ENCODE assay signal across 11 cellular contexts in genomic region chr3:134527037-134527436, GRCh38. TPM values are rescaled to one million over a fixed set of nuclear protein-coding genes. Genes with fewer than 3 reads are reported as not detected.
DNase-seq lines count a peak whose midpoint lies in the region; ATAC-seq, FAIRE-seq and TF ChIP-seq lines count a peak whose summit lies in the region.
"Had no signal": no experiment of that assay in that cellular context is flagged by ENCODE, and none has a peak within 500 bp of the region (broad histone marks: within the 10 kb centered on the region; RNA-seq: fewer than 3 reads in every experiment).

No MANE protein-coding gene starts in this region.

- CTCF ChIA-PET in HCT116 (lab: Charles Lee) (no interaction called here), HepG2 (lab: Yijun Ruan, JAX; ENCODE audit: low intra/inter-chr PET ratio, low total read pairs) (no interaction called here)

- WGBS in HepG2 (ENCODE audit: low lambda C conversion rate): 90% methylated on average over 2 of the region's 4 CpGs

- H3K27me3 ChIP-seq in HCT116 (ENCODE audit: insufficient read depth, low read length) (no peaks in the 10 kb centered on the region), astrocyte (ENCODE audit: insufficient read depth, low read length) (no peaks in the 10 kb centered on the region), HepG2 (ENCODE audit: control insufficient read depth in 1 of 2, insufficient read depth in 2 of 2, low read length in 2 of 2) (no peaks in the 10 kb centered on the region)

- POLR2A ChIA-PET in HCT116 (lab: Charles Lee) (no interaction called here), HepG2 (lab: Yijun Ruan, JAX) (no interaction called here)

- ATAC-seq in HCT116: peak; percentile 98
- ATAC-seq in HepG2: peak; percentile 96
- ATAC-seq in HG03521 (IDR thresholded peaks at IDR 0.05; ENCODE audit: unreplicated experiment): no peak
- ATAC-seq in GM21723 (IDR thresholded peaks at IDR 0.05; ENCODE audit: unreplicated experiment): no peak

- H3K27ac ChIP-seq in HCT116 (ENCODE audit: low read depth, low read length) (no peak overlapping the region), astrocyte (ENCODE audit: low read depth, low read length) (no peak overlapping the region), HepG2 (ENCODE audit: extremely low read length, insufficient read depth, low read length) (no peak overlapping the region)

- H3K27me3 Mint-ChIP-seq in astrocyte (ENCODE audit: low read depth, unreplicated experiment): no peaks in the 10 kb centered on the region

- H3K4me1 Mint-ChIP-seq in astrocyte (ENCODE audit: low read depth, unreplicated experiment): peaks cover 5% of the 10 kb centered on the region

- H3K9me3 ChIP-seq in HCT116 (ENCODE audit: control insufficient read depth in 1 of 2, insufficient read depth in 1 of 2, low read depth in 1 of 2, low read length in 2 of 2): no peaks in the 10 kb centered on the region
- no peaks in the 10 kb centered on the region for H3K9me3 ChIP-seq in astrocyte (ENCODE audit: insufficient read depth, low read depth, low read length)
- H3K9me3 ChIP-seq in HepG2 (ENCODE audit: low read length): peaks cover 36% of the 10 kb centered on the region

- BruUV-seq in HCT116 (replicated peaks; lab: Mats Ljungman, UMichigan) (no TSS peak), HepG2 (replicated peaks; lab: Mats Ljungman, UMichigan) (no TSS peak)

- no peaks in the 10 kb centered on the region; the same call in 1 of the 2 replicates for H3K79me2 ChIP-seq in HCT116 (ENCODE audit: insufficient read depth, low read length)
- peaks cover 16% of the 10 kb centered on the region for H3K79me2 ChIP-seq in astrocyte (ENCODE audit: insufficient read depth, low read length)
- H3K79me2 ChIP-seq in HepG2 (ENCODE audit: insufficient read depth, low read length): peaks cover 3% of the 10 kb centered on the region

- no peaks in the 10 kb centered on the region for H3K9me2 ChIP-seq in HCT116 (ENCODE audit: insufficient read depth)

- intact Hi-C loops in HCT116 (cut with micrococcal nuclease) (no loop called here), HepG2 (cut with micrococcal nuclease; ENCODE audit: unreplicated experiment) (no loop called here)

- DNase-seq in D721Med (ENCODE audit: insufficient read length, low spot score) (no peak), HCT116 (ENCODE audit: low read depth, low spot score) (no peak), astrocyte (ENCODE audit: low read depth) (no peak), HepG2 (ENCODE audit: low spot score) (peak; percentile 16), kidney glomerular epithelial cell (lab: John Stamatoyannopoulos, UW) (no peak), NCI-H1105 treated with DMSO at 0.1 percent for 48 hours (lab: John Stamatoyannopoulos, UW) (no peak)
- DNase-seq: activated CD4-positive, CD25-positive, alpha-beta regulatory T cell treated with anti-CD3 and anti-CD28 coated beads, Interleukin-2, amount 50 U/mL, for 72 hours; NCI-H446 had no signal

- TF ChIP-seq CTCF in D721Med (IDR thresholded peaks at IDR 0.05; ENCODE audit: insufficient read depth, missing control alignments) (peak; percentile 13), HCT116 (IDR thresholded peaks at IDR 0.05 in 2 of 3, conservative IDR thresholded peaks at IDR 0.05 in 1 of 3; ENCODE audit: borderline replicate concordance in 1 of 3, insufficient read depth in 1 of 3, low read depth in 2 of 3, low read length in 2 of 3) (peak in 2 of 3 experiments; percentile 70 to 77; a peak in 4 of 6 replicates), astrocyte (IDR thresholded peaks at IDR 0.05; ENCODE audit: insufficient read depth, low read depth, low read length) (peak; percentile 13), HepG2 (CRISPR knock-in tag; IDR thresholded peaks at IDR 0.05) (peak; percentile 67)

- no peak overlapping the region for H2AFZ ChIP-seq in HCT116 (ENCODE audit: low read depth, low read length, poor library complexity, severe bottlenecking)
- H2AFZ ChIP-seq in astrocyte (ENCODE audit: low read depth, low read length): no peak overlapping the region
- H2AFZ ChIP-seq in HepG2 (ENCODE audit: low read length): no peak overlapping the region

- TF ChIP-seq RAD21 in HCT116 (IDR thresholded peaks at IDR 0.05; ENCODE audit: low read depth) (peak; percentile 26), HepG2 (CRISPR knock-in tag; IDR thresholded peaks at IDR 0.05) (no peak)

- in situ Hi-C loops in HepG2 (cut with HindIII; ENCODE audit: extremely low pct_ligation_motif_present, low pct_unique_long_range_greater_than_20kb): no loop called here

- no peak overlapping the region for H3K27ac Mint-ChIP-seq in astrocyte (ENCODE audit: unreplicated experiment)

- H3K4me2 ChIP-seq in HCT116 (ENCODE audit: low read length) (no peak overlapping the region), astrocyte (ENCODE audit: low read length) (no peak overlapping the region), HepG2 (ENCODE audit: low read depth, low read length) (no peak overlapping the region)

- RAD21 ChIA-PET in HCT116 (lab: Charles Lee; ENCODE audit: low non-redundant PET in 1 of 2, low total read pairs in 2 of 2, uncharacterized antibody in 2 of 2, unreplicated experiment in 2 of 2): no interaction called here

- H3K36me3 ChIP-seq in HCT116 (ENCODE audit: control insufficient read depth in 1 of 2, insufficient read depth in 2 of 2, low read length in 2 of 2): no peaks in the 10 kb centered on the region
- H3K36me3 ChIP-seq in astrocyte (ENCODE audit: insufficient read depth, low read length): no peaks in the 10 kb centered on the region
- no peaks in the 10 kb centered on the region for H3K36me3 ChIP-seq in HepG2 (replicated peaks in 1 of 2; ENCODE audit: control insufficient read depth in 1 of 2, insufficient read depth in 2 of 2, low read length in 2 of 2)

- TF ChIP-seq EP300 in HepG2 (IDR thresholded peaks at IDR 0.05; ENCODE audit: low read depth in 2 of 2, low read length in 2 of 2) (no peak), HepG2 (CRISPR knock-in tag; IDR thresholded peaks at IDR 0.05; ENCODE audit: borderline replicate concordance) (no peak)

- H4K20me1 ChIP-seq in HCT116 (ENCODE audit: insufficient read depth) (no peaks in the 10 kb centered on the region), astrocyte (ENCODE audit: insufficient read depth, low read length) (no peaks in the 10 kb centered on the region), HepG2 (ENCODE audit: insufficient read depth, low read length) (no peaks in the 10 kb centered on the region)

- peaks cover 28% of the 10 kb centered on the region for H3K9me3 Mint-ChIP-seq in astrocyte (ENCODE audit: unreplicated experiment)

- TF ChIP-seq POLR2A in HCT116 (IDR thresholded peaks at IDR 0.05; ENCODE audit: borderline replicate concordance, extremely low read depth, insufficient read depth, insufficient read length) (no peak), HepG2 (IDR thresholded peaks at IDR 0.05; ENCODE audit: insufficient read depth in 1 of 2, low read depth in 2 of 2, low read length in 2 of 2) (no peak)

- H3K4me3 ChIP-seq in HCT116 (replicated peaks in 1 of 2; ENCODE audit: low read depth in 1 of 2, low read length in 2 of 2) (no peak overlapping the region), astrocyte (ENCODE audit: insufficient read depth, low read depth, low read length) (no peak overlapping the region), HepG2 (replicated peaks in 1 of 3; ENCODE audit: insufficient read depth in 1 of 3, low read depth in 2 of 3, low read length in 3 of 3) (no peak overlapping the region)

- no peak overlapping the region for H3K9ac ChIP-seq in HCT116 (ENCODE audit: low read length)
- no peak overlapping the region for H3K9ac ChIP-seq in astrocyte (ENCODE audit: low read length)
- no peak overlapping the region for H3K9ac ChIP-seq in HepG2 (ENCODE audit: insufficient read depth, low read depth, low read length)

- H3K36me3 Mint-ChIP-seq in astrocyte (ENCODE audit: low read depth, unreplicated experiment): peaks cover 23% of the 10 kb centered on the region

- H3K4me1 ChIP-seq in HCT116 (ENCODE audit: control insufficient read depth in 1 of 2, insufficient read depth in 2 of 2, low read length in 2 of 2) (no peaks in the 10 kb centered on the region), astrocyte (ENCODE audit: insufficient read depth, low read length) (no peaks in the 10 kb centered on the region), HepG2 (ENCODE audit: insufficient read depth, low read length) (no peaks in the 10 kb centered on the region)

- H3K4me3 Mint-ChIP-seq in astrocyte (ENCODE audit: unreplicated experiment): no peak overlapping the region

- no peak for FAIRE-seq in D721Med (lab: Jason Lieb, UNC)
- no peak for FAIRE-seq in astrocyte (lab: Jason Lieb, UNC)
- FAIRE-seq in HepG2 (lab: Jason Lieb, UNC): no peak
- FAIRE-seq: GM18507 had no signal

RNA-seq across cellular contexts. Expression of gene CEP63, which starts 41.2 kb away (rescaled TPM):
- total RNA-seq in HCT116 (2021; ENCODE audit: unreplicated experiment): 19.1 TPM
- polyA plus RNA-seq in HCT116 (2012): 11.7 and 12.0 TPM in 2 replicates
- total RNA-seq in astrocyte: 20.2 and 21.3 TPM in 2 replicates
- 18.4 and 25.6 TPM in 2 replicates for total RNA-seq in HepG2 (2016; rRNA removed; fragmentation: Illumina TruSeq; extraction: Trizol)
- 7.5 and 9.5 TPM in 2 replicates for total RNA-seq in HepG2 (2016; cell fraction: cytosol; rRNA removed; fragmentation: Illumina TruSeq; extraction: Trizol; ENCODE audit: low read depth)
- total RNA-seq in HepG2 (2016; cell fraction: insoluble cytoplasmic fraction; rRNA removed; fragmentation: Illumina TruSeq; extraction: Trizol): 19.5 and 23.0 TPM in 2 replicates
- total RNA-seq in HepG2 (2016; cell fraction: membrane; rRNA removed; fragmentation: Illumina TruSeq; extraction: Trizol): 16.9 and 19.2 TPM in 2 replicates
- 15.5 and 17.1 TPM in 2 replicates for total RNA-seq in HepG2 (2016; cell fraction: nucleus; rRNA removed; fragmentation: Illumina TruSeq; extraction: Trizol)
- 7.0 and 7.2 TPM in 2 replicates for polyA plus RNA-seq in HepG2 (2011; rRNA removed)
- polyA plus RNA-seq in HepG2 (2011; cell fraction: cytosol; rRNA removed): 2.9 and 4.4 TPM in 2 replicates
- 4.1 and 20.5 TPM in 2 replicates for polyA plus RNA-seq in HepG2 (2011; cell fraction: nucleus; rRNA removed)
- 16.1 and 22.5 TPM in 2 replicates for polyA plus RNA-seq in HepG2 (2012)
- polyA plus RNA-seq in HepG2 (2016; cell fraction: cytosol; fragmentation: Illumina TruSeq; extraction: Trizol; ENCODE audit: low read depth): 7.0 and 8.2 TPM in 2 replicates
- 26.6 and 31.1 TPM in 2 replicates for polyA plus RNA-seq in HepG2 (2016; cell fraction: insoluble cytoplasmic fraction; fragmentation: Illumina TruSeq; extraction: Trizol; ENCODE audit: low read depth)
- 13.3 and 15.5 TPM in 2 replicates for polyA plus RNA-seq in HepG2 (2016; cell fraction: membrane; fragmentation: Illumina TruSeq; extraction: Trizol; ENCODE audit: low read depth)
- 21.6 and 23.0 TPM in 2 replicates for polyA plus RNA-seq in HepG2 (2016; cell fraction: nucleus; fragmentation: Illumina TruSeq; extraction: Trizol; ENCODE audit: insufficient read depth, low read depth)
- polyA minus RNA-seq in HepG2 (2011; rRNA and poly(A)+ RNA removed; ENCODE audit: low replicate concordance): 7.3 and 7.5 TPM in 2 replicates
- polyA minus RNA-seq in HepG2 (2011; cell fraction: cytosol; rRNA and poly(A)+ RNA removed): 4.5 and 5.5 TPM in 2 replicates
- 32.3 and 43.6 TPM in 2 replicates for polyA minus RNA-seq in HepG2 (2011; cell fraction: nucleus; rRNA and poly(A)+ RNA removed)

RNA-seq across cellular contexts. Expression of gene ANAPC13, which starts 41.3 kb away (rescaled TPM):
- total RNA-seq in HCT116 (2021; ENCODE audit: unreplicated experiment) (35.7 TPM), astrocyte (52.5 and 61.0 TPM in 2 replicates), HepG2 (2016; rRNA removed; fragmentation: Illumina TruSeq; extraction: Trizol) (69.1 and 95.1 TPM in 2 replicates)
- polyA plus RNA-seq in HCT116 (2012): 26.6 and 26.7 TPM in 2 replicates
- total RNA-seq in HepG2 (2016; cell fraction: cytosol; rRNA removed; fragmentation: Illumina TruSeq; extraction: Trizol; ENCODE audit: low read depth): 28.8 and 29.6 TPM in 2 replicates
- total RNA-seq in HepG2 (2016; cell fraction: insoluble cytoplasmic fraction; rRNA removed; fragmentation: Illumina TruSeq; extraction: Trizol): 65.5 and 97.5 TPM in 2 replicates
- total RNA-seq in HepG2 (2016; cell fraction: membrane; rRNA removed; fragmentation: Illumina TruSeq; extraction: Trizol): 66.9 and 68.5 TPM in 2 replicates
- total RNA-seq in HepG2 (2016; cell fraction: nucleus; rRNA removed; fragmentation: Illumina TruSeq; extraction: Trizol): 35.2 and 41.2 TPM in 2 replicates
- polyA plus RNA-seq in HepG2 (2011; rRNA removed): 30.1 and 48.7 TPM in 2 replicates
- polyA plus RNA-seq in HepG2 (2011; cell fraction: cytosol; rRNA removed): 25.8 and 39.9 TPM in 2 replicates
- polyA plus RNA-seq in HepG2 (2011; cell fraction: nucleus; rRNA removed): 8.8 and 11.8 TPM in 2 replicates
- polyA plus RNA-seq in HepG2 (2012): 49.7 and 63.1 TPM in 2 replicates
- polyA plus RNA-seq in HepG2 (2016; cell fraction: cytosol; fragmentation: Illumina TruSeq; extraction: Trizol; ENCODE audit: low read depth): 39.1 and 56.3 TPM in 2 replicates
- 131 and 136 TPM in 2 replicates for polyA plus RNA-seq in HepG2 (2016; cell fraction: insoluble cytoplasmic fraction; fragmentation: Illumina TruSeq; extraction: Trizol; ENCODE audit: low read depth)
- 79.6 and 85.2 TPM in 2 replicates for polyA plus RNA-seq in HepG2 (2016; cell fraction: membrane; fragmentation: Illumina TruSeq; extraction: Trizol; ENCODE audit: low read depth)
- 57.6 and 59.2 TPM in 2 replicates for polyA plus RNA-seq in HepG2 (2016; cell fraction: nucleus; fragmentation: Illumina TruSeq; extraction: Trizol; ENCODE audit: insufficient read depth, low read depth)
- 7.5 and 12.4 TPM in 2 replicates for polyA minus RNA-seq in HepG2 (2011; rRNA and poly(A)+ RNA removed; ENCODE audit: low replicate concordance)
- 15.1 and 18.6 TPM in 2 replicates for polyA minus RNA-seq in HepG2 (2011; cell fraction: cytosol; rRNA and poly(A)+ RNA removed)
- 26.4 and 28.3 TPM in 2 replicates for polyA minus RNA-seq in HepG2 (2011; cell fraction: nucleus; rRNA and poly(A)+ RNA removed)

Comparison
In these comparisons a context has a peak if more than half of its experiments do, and no peak if none do; other contexts are left out.
1. CTCF ChIP-seq: peak in every context shown above with its lines; median percentile 74 in HCT116; 67 in HepG2; 13 in D721Med; 13 in astrocyte.
2. ATAC-seq: peak in HCT116 (single experiment) and HepG2 (single experiment); none in HG03521 (single experiment) and GM21723 (single experiment).